In genomic region chr13:107585466-107585865, GRCh38 we compare ENCODE assay signal across 18 cellular contexts.
DNase-seq lines count a peak whose midpoint lies in the region; ATAC-seq, FAIRE-seq and TF ChIP-seq lines count a peak whose summit lies in the region.
"Had no signal": no experiment of that assay in that cellular context is flagged by ENCODE, and none has a peak within 500 bp of the region (broad histone marks: within the 10 kb centered on the region; RNA-seq: fewer than 3 reads in every experiment).

No MANE protein-coding gene starts in this region.

- H3K27me3 ChIP-seq in SK-N-SH (ENCODE audit: insufficient read depth): no peaks in the 10 kb centered on the region
- no peaks in the 10 kb centered on the region for H3K27me3 ChIP-seq in small intestine (ENCODE audit: control insufficient read depth in 2 of 2, insufficient read depth in 2 of 2, low read length in 2 of 2)
- peaks cover 4% of the 10 kb centered on the region; the same call in 1 of the 2 replicates for H3K27me3 ChIP-seq in H7 (ENCODE audit: control insufficient read depth, insufficient read depth, low read length)
- H3K27me3 ChIP-seq: uterus had no signal

- H4K20me1 ChIP-seq in SK-N-SH (ENCODE audit: insufficient read depth): peaks cover 4% of the 10 kb centered on the region; the same call in 1 of the 2 replicates

- H3K27ac ChIP-seq in SK-N-SH (ENCODE audit: low read depth in 2 of 2, low read length in 1 of 2): no peak overlapping the region
- H3K27ac ChIP-seq in small intestine (ENCODE audit: low read depth in 1 of 2, low read length in 1 of 2): no peak overlapping the region
- H3K27ac ChIP-seq: epithelial cell of prostate, uterus had no signal

- H3K36me3 ChIP-seq in SK-N-SH (replicated peaks in 1 of 2; ENCODE audit: control insufficient read depth in 1 of 2, insufficient read depth in 2 of 2, low read length in 1 of 2) (peaks cover 0 to 2% of the 10 kb centered on the region in 2 experiments), small intestine (ENCODE audit: control insufficient read depth in 2 of 2, insufficient read depth in 2 of 2, low read length in 2 of 2) (no peaks in the 10 kb centered on the region), H7 (replicated peaks; ENCODE audit: control insufficient read depth, insufficient read depth, low read length) (no peaks in the 10 kb centered on the region)
- H3K36me3 ChIP-seq: uterus had no signal

- TF ChIP-seq EP300 in SK-N-SH (IDR thresholded peaks at IDR 0.05; ENCODE audit: borderline replicate concordance in 1 of 2, low read depth in 1 of 2, low read length in 1 of 2): no peak

- POLR2A ChIA-PET in SK-N-SH (lab: Yijun Ruan, JAX): no interaction called here

- no peak for ATAC-seq in SK-N-SH treated with all-trans-retinoic acid at 6 μM for 48 hours
- no peak for ATAC-seq in GM18867 (IDR thresholded peaks at IDR 0.05; ENCODE audit: unreplicated experiment)
- ATAC-seq: left lobe of liver had no signal

- H3K9ac ChIP-seq in SK-N-SH: no peak overlapping the region

- 80% methylated on average over 2 of the region's 2 CpGs for WGBS in SK-N-SH (ENCODE audit: low lambda C conversion rate)
- 10 to 28% (median 22%) methylated on average over 2 of the region's 2 CpGs for WGBS in small intestine, 3 donors

- no peak for TF ChIP-seq RAD21 in SK-N-SH (IDR thresholded peaks at IDR 0.05; ENCODE audit: low read length)

- H2AFZ ChIP-seq in SK-N-SH (ENCODE audit: low read depth): no peak overlapping the region

- no peak for DNase-seq in SK-N-SH
- peak; percentile 21 for DNase-seq in NCI-H2227 (lab: John Stamatoyannopoulos, UW; ENCODE audit: unreplicated experiment)
- DNase-seq in cerebellum (ENCODE audit: low spot score): peak; percentile 33
- DNase-seq in small intestine: peak; percentile 1
- DNase-seq in H7: no peak
- DNase-seq in amniotic stem cell (lab: John Stamatoyannopoulos, UW): no peak
- DNase-seq: activated CD4-positive, alpha-beta T cell treated with anti-CD3 and anti-CD28 coated beads, Interleukin-2, amount 50 U/mL, for 4 hours; activated naive CD4-positive, alpha-beta T cell; CD4-positive, alpha-beta memory T cell; cortex of kidney; NCI-H187; T-helper 1 cell; uterus had no signal

- CTCF ChIA-PET in SK-N-SH (lab: Yijun Ruan, JAX): no interaction called here

- H3K9me3 ChIP-seq in SK-N-SH (no peaks in the 10 kb centered on the region), small intestine (ENCODE audit: control insufficient read depth, low read depth) (no peaks in the 10 kb centered on the region)
- H3K9me3 ChIP-seq: uterus had no signal

- TF ChIP-seq CTCF in SK-N-SH (IDR thresholded peaks at IDR 0.05): no peak

- no peaks in the 10 kb centered on the region for H3K9me2 ChIP-seq in SK-N-SH

- H3K4me3 ChIP-seq in SK-N-SH (ENCODE audit: low read depth in 2 of 2, low read length in 1 of 2) (no peak overlapping the region), small intestine (ENCODE audit: low read depth in 1 of 2, low read length in 2 of 2) (no peak overlapping the region), H7 (ENCODE audit: insufficient read depth, low read depth, low read length) (no peak overlapping the region)
- H3K4me3 ChIP-seq: uterus had no signal

- H3K4me1 ChIP-seq in SK-N-SH (ENCODE audit: control insufficient read depth in 1 of 2, insufficient read depth in 2 of 2, low read depth in 1 of 2, low read length in 1 of 2) (peaks cover 4 to 5% of the 10 kb centered on the region in 2 experiments; a peak in 3 of 4 replicates), small intestine (ENCODE audit: control insufficient read depth in 2 of 2, insufficient read depth in 1 of 2, low read depth in 1 of 2, low read length in 1 of 2) (no peaks in the 10 kb centered on the region)
- H3K4me1 ChIP-seq: uterus had no signal

- H3K4me2 ChIP-seq in SK-N-SH: no peak overlapping the region

- H3F3A ChIP-seq in SK-N-SH (replicated peaks; ENCODE audit: insufficient read depth): no peaks in the 10 kb centered on the region

- FAIRE-seq in small intestine (lab: Jason Lieb, UNC): no peak
- FAIRE-seq: HTR-8/SVneo had no signal

- H3K79me2 ChIP-seq in SK-N-SH (ENCODE audit: insufficient read depth): peaks cover 4% of the 10 kb centered on the region; the same call in 1 of the 2 replicates

TF ChIP-seq in SK-N-SH, 30 proteins besides CTCF, POLR2A, EP300 and RAD21:
- TF ChIP-seq PBX3 (IDR thresholded peaks at IDR 0.05) (0 out of 2 replicates have a peak, but pooled peaks have one; percentile 15), TEAD4 (IDR thresholded peaks at IDR 0.05; ENCODE audit: borderline replicate concordance, insufficient read depth) (no peak)

TF ChIP-seq in SK-N-SH treated with all-trans-retinoic acid at 6 μM for 48 hours, 23 proteins besides CTCF, POLR2A, EP300 and RAD21:
- TF ChIP-seq ZNF8 (CRISPR knock-in tag; IDR thresholded peaks at IDR 0.05) (no peak), ZC3H10 (CRISPR knock-in tag; IDR thresholded peaks at IDR 0.05) (no peak), POU6F1 (CRISPR knock-in tag; IDR thresholded peaks at IDR 0.05; ENCODE audit: borderline replicate concordance, low read depth) (no peak), ZFP30 (CRISPR knock-in tag; IDR thresholded peaks at IDR 0.05) (no peak), OSR1 (CRISPR knock-in tag; IDR thresholded peaks at IDR 0.05) (no peak), CSDC2 (CRISPR knock-in tag; IDR thresholded peaks at IDR 0.05) (no peak), CSRNP3 (CRISPR knock-in tag; IDR thresholded peaks at IDR 0.05) (no peak)

Comparison
In these comparisons a context has a peak if more than half of its experiments do, and no peak if none do; other contexts are left out.
1. DNase-seq: peak in NCI-H2227 (single experiment), cerebellum (single experiment) and small intestine (single experiment); none in SK-N-SH (single experiment), H7 (single experiment) and amniotic stem cell (single experiment).